In genomic region chr1:45521413-45522323, GRCh38 we compare ENCODE assay signal across 1 cellular context.
TF ChIP-seq lines count a peak whose summit lies in the region.

Gene PRDX1 (minus strand): TSS chr1:45521884. CDS start chr1:45519043, 2,841 bp downstream.

TF ChIP-seq in K562, 482 proteins besides CTCF, POLR2A, EP300 and RAD21 (continued from another document and continues in another):
- TF ChIP-seq MITF (IDR thresholded peaks at IDR 0.05) (0 out of 2 replicates have a peak, but pooled peaks have one; percentile 5), WHSC1 (IDR thresholded peaks at IDR 0.05; ENCODE audit: low read length) (no peak), ZFPM2 (CRISPR knock-in tag; IDR thresholded peaks at IDR 0.05) (no peak), PPARD (CRISPR knock-in tag; IDR thresholded peaks at IDR 0.05) (no peak), HDAC1 (IDR thresholded peaks at IDR 0.05) (peak; percentile 77 to 95; a peak in 3 of 4 replicates), KLF1 (tag; IDR thresholded peaks at IDR 0.05) (peak; percentile 97), THAP7 (CRISPR knock-in tag; IDR thresholded peaks at IDR 0.05) (no peak; the same call in 1 of the 2 replicates), ZBTB26 (CRISPR knock-in tag; IDR thresholded peaks at IDR 0.05) (peak; percentile 90), SAFB2 (IDR thresholded peaks at IDR 0.05; ENCODE audit: borderline replicate concordance, low read depth, low read length, severe bottlenecking) (no peak), SAP30 (IDR thresholded peaks at IDR 0.05; ENCODE audit: borderline replicate concordance, insufficient read depth, low read depth, low read length, poor library complexity, severe bottlenecking) (peak; percentile 89), ZNF830 (CRISPR knock-in tag; IDR thresholded peaks at IDR 0.05) (peak; percentile 89; the same call in 1 of the 2 replicates), ZNF764 (CRISPR knock-in tag; IDR thresholded peaks at IDR 0.05; ENCODE audit: low read depth) (no peak), SMARCC2 (IDR thresholded peaks at IDR 0.05; ENCODE audit: low read depth) (peak; percentile 67), MYC (IDR thresholded peaks at IDR 0.05; ENCODE audit: low read depth, low read length) (peak; percentile 90), MYC (CRISPR knock-in tag; IDR thresholded peaks at IDR 0.05; ENCODE audit: borderline replicate concordance, low read depth) (peak; percentile 95; the same call in 1 of the 2 replicates), ZNF24 (IDR thresholded peaks at IDR 0.05) (0 out of 2 replicates have a peak, but pooled peaks have one; percentile 38), ZBTB17 (CRISPR knock-in tag; IDR thresholded peaks at IDR 0.05) (peak; percentile 3; the same call in 1 of the 2 replicates), C11orf30 (IDR thresholded peaks at IDR 0.05; ENCODE audit: low read depth) (peak; percentile 98), ZNF551 (CRISPR knock-in tag; IDR thresholded peaks at IDR 0.05) (no peak), BRF1 (IDR thresholded peaks at IDR 0.05; ENCODE audit: borderline replicate concordance, extremely low read depth, insufficient read length) (no peak), MCM5 (IDR thresholded peaks at IDR 0.05; ENCODE audit: low read depth) (no peak), ZNF316 (IDR thresholded peaks at IDR 0.05) (peak; percentile 98), SETDB1 (IDR thresholded peaks at IDR 0.05; ENCODE audit: low read length) (peak; percentile 27), MAFF (IDR thresholded peaks at IDR 0.05; ENCODE audit: low read length) (peak; percentile 94), ID3 (CRISPR knock-in tag; IDR thresholded peaks at IDR 0.05) (no peak), ID3 (tag; IDR thresholded peaks at IDR 0.05) (peak; percentile 61), XRCC5 (IDR thresholded peaks at IDR 0.05; ENCODE audit: low read depth, low read length) (peak; percentile 55; the same call in 1 of the 2 replicates), NFIC (IDR thresholded peaks at IDR 0.05) (peak; percentile 91), ZNF668 (CRISPR knock-in tag; IDR thresholded peaks at IDR 0.05) (no peak), ZNF75A (CRISPR knock-in tag; IDR thresholded peaks at IDR 0.05) (no peak), ZNF324 (CRISPR knock-in tag; IDR thresholded peaks at IDR 0.05) (no peak), HDAC6 (IDR thresholded peaks at IDR 0.05; ENCODE audit: low read depth, low read length) (no peak; the same call in 1 of the 2 replicates), ATF7 (IDR thresholded peaks at IDR 0.05) (peak; percentile 88), ZNF778 (CRISPR knock-in tag; IDR thresholded peaks at IDR 0.05) (no peak), LARP7 (IDR thresholded peaks at IDR 0.05) (peak; percentile 51; the same call in 1 of the 2 replicates), TARDBP (IDR thresholded peaks at IDR 0.05) (no peak; the same call in 1 of the 2 replicates), NR3C1 (CRISPR knock-in tag; IDR thresholded peaks at IDR 0.05) (0 out of 2 replicates have a peak, but pooled peaks have one; percentile 36), CBX1 (IDR thresholded peaks at IDR 0.05; ENCODE audit: low read depth) (peak; percentile 99), ZC3H8 (IDR thresholded peaks at IDR 0.05) (peak; percentile 17; the same call in 1 of the 2 replicates), BRF2 (IDR thresholded peaks at IDR 0.05; ENCODE audit: borderline replicate concordance, insufficient read depth, insufficient read length) (no peak), SOX6 (IDR thresholded peaks at IDR 0.05) (peak; percentile 56), ZNF592 (IDR thresholded peaks at IDR 0.05) (peak; percentile 74; the same call in 1 of the 2 replicates), SNRNP70 (optimal IDR thresholded peaks at IDR 0.05; ENCODE audit: low read depth, low read length) (peak; percentile 18), ZC3H11A (IDR thresholded peaks at IDR 0.05; ENCODE audit: low read depth, low read length) (0 out of 2 replicates have a peak, but pooled peaks have one; percentile 45), CHD7 (IDR thresholded peaks at IDR 0.05; ENCODE audit: low read depth, low read length) (no peak)
